Comparison of ENCODE assay signal across 22 cellular contexts in genomic region chr1:68201546-68202238, GRCh38. TPM values are rescaled to one million over a fixed set of nuclear protein-coding genes. Genes with fewer than 3 reads are reported as not detected.
DNase-seq lines count a peak whose midpoint lies in the region; ATAC-seq and TF ChIP-seq lines count a peak whose summit lies in the region.
"Had no signal": no experiment of that assay in that cellular context is flagged by ENCODE, and none has a peak within 500 bp of the region (broad histone marks: within the 10 kb centered on the region; RNA-seq: fewer than 3 reads in every experiment).

No MANE protein-coding gene starts in this region.

- H3K27ac Mint-ChIP-seq in HFFc6 (peak overlapping the region; percentile 27; the same call in 1 of the 2 replicates), chondrocyte (ENCODE audit: unreplicated experiment) (peak overlapping the region; percentile 74)
- H3K27ac Mint-ChIP-seq: activated CD8-positive, alpha-beta T cell treated with anti-CD3 and anti-CD28 coated beads for 36 hours; activated T-cell treated with anti-CD3 and anti-CD28 coated beads, Interleukin-2, amount 50 U/mL, for 24 hours; B cell; naive B cell; type B pancreatic cell had no signal

- H3K27ac ChIP-seq in subcutaneous abdominal adipose tissue (ENCODE audit: low read depth, low read length): peak overlapping the region; percentile 15
- H3K27ac ChIP-seq: right lobe of liver had no signal

- intact Hi-C loops in left ventricle myocardium superior (cut with micrococcal nuclease): no loop called here

- H3K4me1 ChIP-seq in subcutaneous abdominal adipose tissue (ENCODE audit: control insufficient read depth in 5 of 5, insufficient read depth in 5 of 5, low read length in 5 of 5): peaks cover 0 to 14% (median 5%) of the 10 kb centered on the region in 5 donors

- no peaks in the 10 kb centered on the region for H3K27me3 Mint-ChIP-seq in HFFc6 (ENCODE audit: insufficient read depth)
- no peaks in the 10 kb centered on the region for H3K27me3 Mint-ChIP-seq in chondrocyte (ENCODE audit: low read depth)
- H3K27me3 Mint-ChIP-seq: activated CD8-positive, alpha-beta T cell treated with anti-CD3 and anti-CD28 coated beads for 36 hours; activated T-cell treated with anti-CD3 and anti-CD28 coated beads, Interleukin-2, amount 50 U/mL, for 24 hours; B cell; type B pancreatic cell had no signal

- TF ChIP-seq CTCF in HFFc6 (IDR thresholded peaks at IDR 0.05) (no peak), chondrocyte (IDR thresholded peaks at IDR 0.05) (no peak)

- H3K4me3 ChIP-seq in subcutaneous abdominal adipose tissue (ENCODE audit: low read depth in 1 of 5, low read length in 5 of 5): no peak overlapping the region
- H3K4me3 ChIP-seq: right lobe of liver had no signal

- no peaks in the 10 kb centered on the region for H3K27me3 ChIP-seq in subcutaneous abdominal adipose tissue (ENCODE audit: control insufficient read depth in 5 of 5, insufficient read depth in 4 of 5, low read length in 5 of 5)
- H3K27me3 ChIP-seq: right lobe of liver had no signal

- DNase-seq in HFFc6: no peak
- no peak for DNase-seq in chondrocyte (ENCODE audit: low spot score)
- peak; percentile 39 for DNase-seq in left ventricle myocardium superior
- no peak for DNase-seq in DMS114 treated with DMSO at 0.1 percent for 48 hours (lab: John Stamatoyannopoulos, UW; ENCODE audit: unreplicated experiment)
- DNase-seq in amniotic stem cell (lab: John Stamatoyannopoulos, UW): no peak
- no peak for DNase-seq in activated effector memory CD4-positive, alpha-beta T cell treated with Interleukin-2 at 50 U/mL for 16 hours
- DNase-seq: activated CD4-positive, CD25-positive, alpha-beta regulatory T cell; activated CD8-positive, alpha-beta T cell treated with anti-CD3 and anti-CD28 coated beads for 36 hours; activated naive CD4-positive, alpha-beta T cell treated with Interleukin-2 at 50 U/mL for 16 hours; activated T-cell treated with anti-CD3 and anti-CD28 coated beads, Interleukin-2, amount 50 U/mL, for 24 hours; hypothalamus; kidney; mammary epithelial cell; naive B cell; NCI-H1417; NCI-H510A; right lobe of liver; stimulated activated naive CD4-positive, alpha-beta T cell treated with Interleukin-2 at 50 U/mL for 16 hours; T-helper 9 cell had no signal

- no peak overlapping the region for H3K9ac ChIP-seq in subcutaneous abdominal adipose tissue (ENCODE audit: low read length in 5 of 5)

- H3K9me3 Mint-ChIP-seq in HFFc6 (no peaks in the 10 kb centered on the region), chondrocyte (ENCODE audit: low read depth) (no peaks in the 10 kb centered on the region)
- H3K9me3 Mint-ChIP-seq: activated CD8-positive, alpha-beta T cell treated with anti-CD3 and anti-CD28 coated beads for 36 hours; activated T-cell treated with anti-CD3 and anti-CD28 coated beads, Interleukin-2, amount 50 U/mL, for 24 hours; naive B cell; type B pancreatic cell had no signal

- H3K9me3 ChIP-seq in subcutaneous abdominal adipose tissue (ENCODE audit: control insufficient read depth in 5 of 5, low read length in 5 of 5): no peaks in the 10 kb centered on the region
- H3K9me3 ChIP-seq: right lobe of liver had no signal

- H3K36me3 Mint-ChIP-seq in HFFc6 (ENCODE audit: low read depth): no peaks in the 10 kb centered on the region
- no peaks in the 10 kb centered on the region for H3K36me3 Mint-ChIP-seq in chondrocyte (ENCODE audit: low read depth)
- H3K36me3 Mint-ChIP-seq: naive B cell had no signal

- ATAC-seq in left ventricle myocardium superior: peak; percentile 51
- ATAC-seq: activated CD8-positive, alpha-beta T cell treated with anti-CD3 and anti-CD28 coated beads for 36 hours; right lobe of liver had no signal

- peaks cover 82% of the 10 kb centered on the region for H3K4me1 Mint-ChIP-seq in HFFc6 (ENCODE audit: low read depth)
- peaks cover 80% of the 10 kb centered on the region for H3K4me1 Mint-ChIP-seq in chondrocyte (ENCODE audit: low read depth)
- H3K4me1 Mint-ChIP-seq: B cell, naive B cell had no signal

- no peaks in the 10 kb centered on the region for H3K36me3 ChIP-seq in subcutaneous abdominal adipose tissue (ENCODE audit: control insufficient read depth in 5 of 5, insufficient read depth in 5 of 5, low read length in 5 of 5)
- H3K36me3 ChIP-seq: right lobe of liver had no signal

- H3K4me3 Mint-ChIP-seq in HFFc6 (no peak overlapping the region; the same call in 1 of the 2 replicates), chondrocyte (ENCODE audit: unreplicated experiment) (no peak overlapping the region)
- H3K4me3 Mint-ChIP-seq: activated CD8-positive, alpha-beta T cell treated with anti-CD3 and anti-CD28 coated beads for 36 hours; activated T-cell treated with anti-CD3 and anti-CD28 coated beads, Interleukin-2, amount 50 U/mL, for 24 hours; B cell; naive B cell had no signal

RNA-seq across cellular contexts. Expression of gene WLS, which starts 30.6 kb away (rescaled TPM):
- 10 to 100 TPM; 39.4 to 52.0 (median 42.3) TPM for total RNA-seq in HFFc6 (2021; fragmentation: NEBNext Ultra II Directional; extraction: Animal tissue kit (Norgen Biotek cat#: 25700))
- total RNA-seq in chondrocyte (149 to 207 TPM (median 160 TPM) in 3 replicates), left ventricle myocardium superior (75.0 TPM)
- total RNA-seq: activated CD8-positive, alpha-beta T cell treated with anti-CD3 and anti-CD28 coated beads for 36 hours; B cell had no signal
